Comparison of ENCODE assay signal across 9 cellular contexts in the genomic region with DNA sequence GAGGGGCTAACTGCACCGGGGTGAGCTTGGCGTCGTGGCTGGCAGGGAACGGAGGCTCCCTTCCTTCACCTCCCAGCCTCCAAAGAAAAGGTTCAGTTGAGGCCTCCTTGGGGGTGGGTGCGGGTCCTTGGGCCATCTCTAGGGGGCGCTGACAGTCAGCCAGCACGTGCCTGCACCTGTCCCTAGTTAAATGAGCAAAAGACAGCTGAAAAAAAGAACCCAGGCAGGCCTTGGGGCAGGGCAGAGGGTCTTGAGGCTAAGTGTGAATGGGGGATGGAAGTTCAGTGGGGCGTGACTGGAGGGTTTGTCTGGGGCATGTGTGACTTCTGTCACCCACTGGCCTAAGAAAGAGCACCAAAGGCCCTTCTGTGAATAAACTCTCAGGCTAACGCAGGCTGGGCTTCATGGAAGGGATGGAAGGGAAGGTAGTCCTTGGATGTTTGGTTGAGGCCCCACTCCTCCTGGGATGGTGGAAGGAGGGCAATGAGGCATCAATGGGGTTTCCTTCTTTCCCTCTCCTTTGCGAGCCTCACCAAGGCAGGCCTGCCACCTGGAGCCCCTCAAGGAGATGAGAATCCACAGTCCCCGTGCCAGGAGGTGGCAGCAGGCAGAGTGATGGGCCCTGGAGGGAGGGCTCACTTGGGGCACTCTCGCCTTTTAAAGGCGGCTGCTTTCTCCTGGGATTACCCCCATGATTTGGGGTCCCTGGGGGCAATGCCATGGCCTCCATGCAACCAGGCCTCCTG. TPM values are rescaled to one million over a fixed set of nuclear protein-coding genes. Genes with fewer than 3 reads are reported as not detected.
DNase-seq lines count a peak whose midpoint lies in the region; ATAC-seq and TF ChIP-seq lines count a peak whose summit lies in the region.
"Had no signal": no experiment of that assay in that cellular context is flagged by ENCODE, and none has a peak within 500 bp of the region (broad histone marks: within the 10 kb centered on the region; RNA-seq: fewer than 3 reads in every experiment).

No MANE protein-coding gene starts in this region.

- ATAC-seq in left colon (peak; percentile 53), GM21390 (IDR thresholded peaks at IDR 0.05; ENCODE audit: unreplicated experiment) (no peak), HG03045 (IDR thresholded peaks at IDR 0.05; ENCODE audit: unreplicated experiment) (no peak), GM21423 (IDR thresholded peaks at IDR 0.05; ENCODE audit: unreplicated experiment) (no peak)
- ATAC-seq in stimulated activated memory B cell treated with anti-CD40 and anti-IgM and Interleukin-4, amounts not matched to agents 10 μg/mL and 1 μg/mL and 100 μg/mL, for 72 hours, result no peak
- ATAC-seq: Panc1 had no signal

- H3K27me3 Mint-ChIP-seq in activated naive CD8-positive, alpha-beta T cell, result no peaks in the 10 kb centered on the region
- H3K27me3 Mint-ChIP-seq in stimulated activated memory B cell treated with anti-CD40 and anti-IgM and Interleukin-4, amounts not matched to agents 10 μg/mL and 1 μg/mL and 100 μg/mL, for 72 hours, result no peaks in the 10 kb centered on the region

- CTCF ChIA-PET in GM10248 (lab: Yijun Ruan, JAX), result interaction anchor here (0.6 to 3.6 kb wide), 16 partner anchors 8 to 407 kb away, joined by 3 to 19 read pairs (median 4); partner anchors contain the start of gene ZFP36L2

- TF ChIP-seq CTCF in GM10248 (IDR thresholded peaks at IDR 0.05; ENCODE audit: control extremely low read depth, extremely low read depth, low read depth, missing control alignments), result peak; percentile 68

- POLR2A ChIA-PET in GM10248 (lab: Yijun Ruan, JAX), result no interaction called here

- peak; percentile 67 for DNase-seq in GM10248 (ENCODE audit: extremely low spot score)
- DNase-seq in RPMI8226, result peak; percentile 76
- peak; percentile 70 to 79 for DNase-seq in left colon

- H3K36me3 Mint-ChIP-seq in activated naive CD8-positive, alpha-beta T cell, result peaks cover 2% of the 10 kb centered on the region
- no peaks in the 10 kb centered on the region for H3K36me3 Mint-ChIP-seq in stimulated activated memory B cell treated with anti-CD40 and anti-IgM and Interleukin-4, amounts not matched to agents 10 μg/mL and 1 μg/mL and 100 μg/mL, for 72 hours

- intact Hi-C loops in left colon (cut with DNase I, micrococcal nuclease), result loop anchor here in 1 of 2 donors (10.0 kb wide), 1 partner anchor 55 kb away; the partner anchor contains the start of gene ZFP36L2

- H3K9me3 Mint-ChIP-seq in activated naive CD8-positive, alpha-beta T cell (ENCODE audit: low read depth), result no peaks in the 10 kb centered on the region
- H3K9me3 Mint-ChIP-seq in stimulated activated memory B cell treated with anti-CD40 and anti-IgM and Interleukin-4, amounts not matched to agents 10 μg/mL and 1 μg/mL and 100 μg/mL, for 72 hours, result peaks cover 4% of the 10 kb centered on the region

- peaks cover 74% of the 10 kb centered on the region for H3K4me1 Mint-ChIP-seq in activated naive CD8-positive, alpha-beta T cell (ENCODE audit: low read depth)
- peaks cover 66% of the 10 kb centered on the region for H3K4me1 Mint-ChIP-seq in stimulated activated memory B cell treated with anti-CD40 and anti-IgM and Interleukin-4, amounts not matched to agents 10 μg/mL and 1 μg/mL and 100 μg/mL, for 72 hours

- H3K27ac Mint-ChIP-seq in activated naive CD8-positive, alpha-beta T cell, result peak overlapping the region; percentile 97
- peak overlapping the region; percentile 75 for H3K27ac Mint-ChIP-seq in stimulated activated memory B cell treated with anti-CD40 and anti-IgM and Interleukin-4, amounts not matched to agents 10 μg/mL and 1 μg/mL and 100 μg/mL, for 72 hours

- peak overlapping the region; percentile 80 for H3K4me3 Mint-ChIP-seq in activated naive CD8-positive, alpha-beta T cell
- H3K4me3 Mint-ChIP-seq in stimulated activated memory B cell treated with anti-CD40 and anti-IgM and Interleukin-4, amounts not matched to agents 10 μg/mL and 1 μg/mL and 100 μg/mL, for 72 hours, result peak overlapping the region; percentile 66

RNA-seq across cellular contexts. Expression of gene ZFP36L2, which starts 56.2 kb away (rescaled TPM):
- 100 to 1,000 TPM; 199 to 250 TPM for total RNA-seq in left colon
